ENCODE assay signal across 22 cellular contexts in genomic region chr10:21976739-21977138, GRCh38. TPM values are rescaled to one million over a fixed set of nuclear protein-coding genes. Genes with fewer than 3 reads are reported as not detected.
DNase-seq lines count a peak whose midpoint lies in the region; ATAC-seq lines count a peak whose summit lies in the region.
"Had no signal": no experiment of that assay in that cellular context is flagged by ENCODE, and none has a peak within 500 bp of the region (broad histone marks: within the 10 kb centered on the region; RNA-seq: fewer than 3 reads in every experiment).

No MANE protein-coding gene starts in this region.

- DNase-seq in DMS53 (lab: John Stamatoyannopoulos, UW) = peak; percentile 17
- DNase-seq in DMS53 treated with DMSO at 0.1 percent for 48 hours (lab: John Stamatoyannopoulos, UW; ENCODE audit: unreplicated experiment) = no peak
- peak; percentile 54 for DNase-seq in ecto neural progenitor cell (ENCODE audit: low spot score)
- peak; percentile 75 for DNase-seq in islet precursor cell
- DNase-seq in naive thymus-derived CD8-positive, alpha-beta T cell = no peak
- DNase-seq: activated CD4-positive, CD25-positive, alpha-beta regulatory T cell treated with anti-CD3 and anti-CD28 coated beads, Interleukin-2, amount 50 U/mL, for 72 hours; activated CD8-positive, alpha-beta memory T cell treated with anti-CD3 and anti-CD28 coated beads, Interleukin-2, amount 50 U/mL, for 48 hours; activated naive CD4-positive, alpha-beta T cell treated with anti-CD3 and anti-CD28 coated beads, Interleukin-2, amount 50 U/mL, for 16 hours; gastrocnemius medialis; Karpas-422; naive thymus-derived CD4-positive, alpha-beta T cell; NCI-H1694 treated with DMSO at 0.1 percent for 48 hours; NCI-H524 treated with DMSO at 0.1 percent for 48 hours; T-helper 1 cell had no signal

- no peak overlapping the region for H3K4me3 Mint-ChIP-seq in naive thymus-derived CD8-positive, alpha-beta T cell
- H3K4me3 Mint-ChIP-seq: CD14-positive monocyte; naive thymus-derived CD4-positive, alpha-beta T cell had no signal

- H3K27ac ChIP-seq in temporal lobe (ENCODE audit: low read depth, low read length) = peak overlapping the region; percentile 79
- H3K27ac ChIP-seq: 22Rv1, gastrocnemius medialis, HL-60, thoracic aorta had no signal

- POLR2A ChIA-PET in naive thymus-derived CD8-positive, alpha-beta T cell (lab: Charles Lee) = no interaction called here

- H3K9me3 Mint-ChIP-seq in naive thymus-derived CD8-positive, alpha-beta T cell = no peaks in the 10 kb centered on the region
- H3K9me3 Mint-ChIP-seq: CD14-positive monocyte; naive thymus-derived CD4-positive, alpha-beta T cell had no signal

- peaks cover 0 to 4% (median 0%) of the 10 kb centered on the region in 3 donors for H3K36me3 Mint-ChIP-seq in naive thymus-derived CD8-positive, alpha-beta T cell
- H3K36me3 Mint-ChIP-seq: CD14-positive monocyte had no signal

- ATAC-seq in HG03460 (IDR thresholded peaks at IDR 0.05; ENCODE audit: unreplicated experiment) (no peak), HG02642 (IDR thresholded peaks at IDR 0.05; ENCODE audit: poor library complexity, unreplicated experiment) (no peak)
- no peak for ATAC-seq in naive thymus-derived CD8-positive, alpha-beta T cell
- ATAC-seq: gastrocnemius medialis; left lobe of liver; naive thymus-derived CD4-positive, alpha-beta T cell had no signal

- H3K4me1 Mint-ChIP-seq in naive thymus-derived CD8-positive, alpha-beta T cell = peaks cover 3 to 28% (median 5%) of the 10 kb centered on the region in 4 donors

- H3K27ac Mint-ChIP-seq in naive thymus-derived CD8-positive, alpha-beta T cell = no peak overlapping the region
- H3K27ac Mint-ChIP-seq: CD14-positive monocyte; naive thymus-derived CD4-positive, alpha-beta T cell had no signal

- peaks cover 0 to under 1% (median 0%) of the 10 kb centered on the region in 5 donors for H3K27me3 Mint-ChIP-seq in naive thymus-derived CD8-positive, alpha-beta T cell
- H3K27me3 Mint-ChIP-seq: naive thymus-derived CD4-positive, alpha-beta T cell had no signal

RNA-seq across cellular contexts. Expression of gene DNAJC1, which starts 26.8 kb away (rescaled TPM):
- total RNA-seq in temporal lobe = 17.7 TPM
- total RNA-seq in naive thymus-derived CD8-positive, alpha-beta T cell = 1 to 10 TPM; 8.9 to 9.5 TPM
- 10 to 100 TPM in 2 of 3 donors, 1 to 10 TPM in 1; 9.6 to 18.9 (median 10.8) TPM for polyA plus RNA-seq in naive thymus-derived CD8-positive, alpha-beta T cell

Comparison
In these comparisons a context has a peak if more than half of its experiments do, and no peak if none do; other contexts are left out.
1. DNase-seq: peak in DMS53 (single experiment), ecto neural progenitor cell (single experiment) and islet precursor cell (single experiment); none in DMS53 treated with DMSO at 0.1 percent for 48 hours (single experiment) and naive thymus-derived CD8-positive, alpha-beta T cell (0 of 10).